In the genomic region with DNA sequence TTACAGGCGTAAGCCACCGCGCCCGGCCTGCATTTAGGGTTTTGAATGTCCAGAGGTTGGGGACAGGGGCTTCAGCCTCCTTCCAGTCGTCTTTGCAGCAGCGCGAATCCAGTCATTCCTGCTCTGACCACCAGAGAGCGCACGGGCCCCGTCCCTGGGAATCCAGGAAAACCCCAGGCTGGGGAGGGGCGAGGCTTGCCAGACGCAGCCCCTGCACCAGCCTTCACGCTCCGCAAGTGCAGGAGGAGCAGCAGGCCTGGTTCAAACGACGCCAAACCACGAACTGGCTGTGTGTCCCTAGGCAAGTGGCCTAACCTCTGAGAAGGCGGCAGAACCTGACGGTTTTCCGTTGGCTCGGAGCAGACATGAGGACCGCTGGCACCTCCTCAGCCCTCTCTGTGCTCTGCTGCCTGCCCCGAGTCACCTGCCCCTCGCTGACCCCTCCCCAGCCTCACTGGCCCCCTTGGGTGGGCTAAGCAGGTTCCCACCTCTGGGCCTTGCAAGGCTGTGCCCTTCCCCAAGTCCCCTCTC, we compare ENCODE assay signal across 1 cellular context.
TF ChIP-seq lines count a peak whose summit lies in the region.

No MANE protein-coding gene starts in this region.

TF ChIP-seq in WTC11, 78 proteins besides CTCF, POLR2A, EP300 and RAD21 (continues in another document):
- TF ChIP-seq ZNF396 (CRISPR knock-in tag; IDR thresholded peaks at IDR 0.05; ENCODE audit: borderline replicate concordance) (no peak), ZNF121 (CRISPR knock-in tag; IDR thresholded peaks at IDR 0.05) (peak; percentile 14; the same call in 1 of the 2 replicates), FOXK1 (CRISPR knock-in tag; IDR thresholded peaks at IDR 0.05) (0 out of 2 replicates have a peak, but pooled peaks have one; percentile 44), NFYB (CRISPR knock-in tag; conservative IDR thresholded peaks at IDR 0.05; ENCODE audit: low read depth) (no peak), ARID4B (CRISPR knock-in tag; IDR thresholded peaks at IDR 0.05; ENCODE audit: borderline replicate concordance) (no peak), ZNF232 (CRISPR knock-in tag; IDR thresholded peaks at IDR 0.05) (0 out of 2 replicates have a peak, but pooled peaks have one; percentile 29), MAX (CRISPR knock-in tag; IDR thresholded peaks at IDR 0.05) (peak; percentile 93), OVOL2 (CRISPR knock-in tag; IDR thresholded peaks at IDR 0.05; ENCODE audit: borderline replicate concordance) (no peak), HMGA2 (CRISPR knock-in tag; IDR thresholded peaks at IDR 0.05) (no peak), ZBTB43 (CRISPR knock-in tag; IDR thresholded peaks at IDR 0.05) (0 out of 2 replicates have a peak, but pooled peaks have one; percentile 19), ATF3 (CRISPR knock-in tag; conservative IDR thresholded peaks at IDR 0.05) (no peak), ATF1 (CRISPR knock-in tag; IDR thresholded peaks at IDR 0.05) (no peak), TEAD1 (CRISPR knock-in tag; IDR thresholded peaks at IDR 0.05) (peak; percentile 66; the same call in 1 of the 2 replicates), ZNF219 (CRISPR knock-in tag; IDR thresholded peaks at IDR 0.05; ENCODE audit: borderline replicate concordance) (no peak), HMGXB4 (CRISPR knock-in tag; IDR thresholded peaks at IDR 0.05) (peak; percentile 89), ZNF317 (CRISPR knock-in tag; IDR thresholded peaks at IDR 0.05; ENCODE audit: borderline replicate concordance, low read depth) (no peak), ESRRA (CRISPR knock-in tag; IDR thresholded peaks at IDR 0.05; ENCODE audit: borderline replicate concordance) (0 out of 2 replicates have a peak, but pooled peaks have one; percentile 50), KAT7 (CRISPR knock-in tag; IDR thresholded peaks at IDR 0.05; ENCODE audit: borderline replicate concordance) (no peak), CBFB (CRISPR knock-in tag; IDR thresholded peaks at IDR 0.05; ENCODE audit: low read depth) (no peak), GABPB1 (CRISPR knock-in tag; IDR thresholded peaks at IDR 0.05) (peak; percentile 53; the same call in 1 of the 2 replicates), ZNF425 (CRISPR knock-in tag; conservative IDR thresholded peaks at IDR 0.05) (no peak), USF2 (CRISPR knock-in tag; IDR thresholded peaks at IDR 0.05) (no peak)
- TF ChIP-seq, protein P1, sequence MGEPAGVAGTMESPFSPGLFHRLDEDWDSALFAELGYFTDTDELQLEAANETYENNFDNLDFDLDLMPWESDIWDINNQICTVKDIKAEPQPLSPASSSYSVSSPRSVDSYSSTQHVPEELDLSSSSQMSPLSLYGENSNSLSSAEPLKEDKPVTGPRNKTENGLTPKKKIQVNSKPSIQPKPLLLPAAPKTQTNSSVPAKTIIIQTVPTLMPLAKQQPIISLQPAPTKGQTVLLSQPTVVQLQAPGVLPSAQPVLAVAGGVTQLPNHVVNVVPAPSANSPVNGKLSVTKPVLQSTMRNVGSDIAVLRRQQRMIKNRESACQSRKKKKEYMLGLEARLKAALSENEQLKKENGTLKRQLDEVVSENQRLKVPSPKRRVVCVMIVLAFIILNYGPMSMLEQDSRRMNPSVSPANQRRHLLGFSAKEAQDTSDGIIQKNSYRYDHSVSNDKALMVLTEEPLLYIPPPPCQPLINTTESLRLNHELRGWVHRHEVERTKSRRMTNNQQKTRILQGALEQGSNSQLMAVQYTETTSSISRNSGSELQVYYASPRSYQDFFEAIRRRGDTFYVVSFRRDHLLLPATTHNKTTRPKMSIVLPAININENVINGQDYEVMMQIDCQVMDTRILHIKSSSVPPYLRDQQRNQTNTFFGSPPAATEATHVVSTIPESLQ (CRISPR knock-in tag; IDR thresholded peaks at IDR 0.05), result no peak
- TF ChIP-seq, protein P2, sequence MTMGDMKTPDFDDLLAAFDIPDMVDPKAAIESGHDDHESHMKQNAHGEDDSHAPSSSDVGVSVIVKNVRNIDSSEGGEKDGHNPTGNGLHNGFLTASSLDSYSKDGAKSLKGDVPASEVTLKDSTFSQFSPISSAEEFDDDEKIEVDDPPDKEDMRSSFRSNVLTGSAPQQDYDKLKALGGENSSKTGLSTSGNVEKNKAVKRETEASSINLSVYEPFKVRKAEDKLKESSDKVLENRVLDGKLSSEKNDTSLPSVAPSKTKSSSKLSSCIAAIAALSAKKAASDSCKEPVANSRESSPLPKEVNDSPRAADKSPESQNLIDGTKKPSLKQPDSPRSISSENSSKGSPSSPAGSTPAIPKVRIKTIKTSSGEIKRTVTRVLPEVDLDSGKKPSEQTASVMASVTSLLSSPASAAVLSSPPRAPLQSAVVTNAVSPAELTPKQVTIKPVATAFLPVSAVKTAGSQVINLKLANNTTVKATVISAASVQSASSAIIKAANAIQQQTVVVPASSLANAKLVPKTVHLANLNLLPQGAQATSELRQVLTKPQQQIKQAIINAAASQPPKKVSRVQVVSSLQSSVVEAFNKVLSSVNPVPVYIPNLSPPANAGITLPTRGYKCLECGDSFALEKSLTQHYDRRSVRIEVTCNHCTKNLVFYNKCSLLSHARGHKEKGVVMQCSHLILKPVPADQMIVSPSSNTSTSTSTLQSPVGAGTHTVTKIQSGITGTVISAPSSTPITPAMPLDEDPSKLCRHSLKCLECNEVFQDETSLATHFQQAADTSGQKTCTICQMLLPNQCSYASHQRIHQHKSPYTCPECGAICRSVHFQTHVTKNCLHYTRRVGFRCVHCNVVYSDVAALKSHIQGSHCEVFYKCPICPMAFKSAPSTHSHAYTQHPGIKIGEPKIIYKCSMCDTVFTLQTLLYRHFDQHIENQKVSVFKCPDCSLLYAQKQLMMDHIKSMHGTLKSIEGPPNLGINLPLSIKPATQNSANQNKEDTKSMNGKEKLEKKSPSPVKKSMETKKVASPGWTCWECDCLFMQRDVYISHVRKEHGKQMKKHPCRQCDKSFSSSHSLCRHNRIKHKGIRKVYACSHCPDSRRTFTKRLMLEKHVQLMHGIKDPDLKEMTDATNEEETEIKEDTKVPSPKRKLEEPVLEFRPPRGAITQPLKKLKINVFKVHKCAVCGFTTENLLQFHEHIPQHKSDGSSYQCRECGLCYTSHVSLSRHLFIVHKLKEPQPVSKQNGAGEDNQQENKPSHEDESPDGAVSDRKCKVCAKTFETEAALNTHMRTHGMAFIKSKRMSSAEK (CRISPR knock-in tag; IDR thresholded peaks at IDR 0.05; ENCODE audit: borderline replicate concordance), result no peak
- TF ChIP-seq, protein P3, sequence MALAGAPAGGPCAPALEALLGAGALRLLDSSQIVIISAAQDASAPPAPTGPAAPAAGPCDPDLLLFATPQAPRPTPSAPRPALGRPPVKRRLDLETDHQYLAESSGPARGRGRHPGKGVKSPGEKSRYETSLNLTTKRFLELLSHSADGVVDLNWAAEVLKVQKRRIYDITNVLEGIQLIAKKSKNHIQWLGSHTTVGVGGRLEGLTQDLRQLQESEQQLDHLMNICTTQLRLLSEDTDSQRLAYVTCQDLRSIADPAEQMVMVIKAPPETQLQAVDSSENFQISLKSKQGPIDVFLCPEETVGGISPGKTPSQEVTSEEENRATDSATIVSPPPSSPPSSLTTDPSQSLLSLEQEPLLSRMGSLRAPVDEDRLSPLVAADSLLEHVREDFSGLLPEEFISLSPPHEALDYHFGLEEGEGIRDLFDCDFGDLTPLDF (CRISPR knock-in tag; IDR thresholded peaks at IDR 0.05), result no peak
- TF ChIP-seq, protein P4, sequence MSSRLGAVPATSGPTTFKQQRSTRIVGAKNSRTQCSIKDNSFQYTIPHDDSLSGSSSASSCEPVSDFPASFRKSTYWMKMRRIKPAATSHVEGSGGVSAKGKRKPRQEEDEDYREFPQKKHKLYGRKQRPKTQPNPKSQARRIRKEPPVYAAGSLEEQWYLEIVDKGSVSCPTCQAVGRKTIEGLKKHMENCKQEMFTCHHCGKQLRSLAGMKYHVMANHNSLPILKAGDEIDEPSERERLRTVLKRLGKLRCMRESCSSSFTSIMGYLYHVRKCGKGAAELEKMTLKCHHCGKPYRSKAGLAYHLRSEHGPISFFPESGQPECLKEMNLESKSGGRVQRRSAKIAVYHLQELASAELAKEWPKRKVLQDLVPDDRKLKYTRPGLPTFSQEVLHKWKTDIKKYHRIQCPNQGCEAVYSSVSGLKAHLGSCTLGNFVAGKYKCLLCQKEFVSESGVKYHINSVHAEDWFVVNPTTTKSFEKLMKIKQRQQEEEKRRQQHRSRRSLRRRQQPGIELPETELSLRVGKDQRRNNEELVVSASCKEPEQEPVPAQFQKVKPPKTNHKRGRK (CRISPR knock-in tag; IDR thresholded peaks at IDR 0.05; ENCODE audit: borderline replicate concordance), result no peak
- TF ChIP-seq, protein P5, sequence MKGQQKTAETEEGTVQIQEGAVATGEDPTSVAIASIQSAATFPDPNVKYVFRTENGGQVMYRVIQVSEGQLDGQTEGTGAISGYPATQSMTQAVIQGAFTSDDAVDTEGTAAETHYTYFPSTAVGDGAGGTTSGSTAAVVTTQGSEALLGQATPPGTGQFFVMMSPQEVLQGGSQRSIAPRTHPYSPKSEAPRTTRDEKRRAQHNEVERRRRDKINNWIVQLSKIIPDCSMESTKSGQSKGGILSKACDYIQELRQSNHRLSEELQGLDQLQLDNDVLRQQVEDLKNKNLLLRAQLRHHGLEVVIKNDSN (CRISPR knock-in tag; IDR thresholded peaks at IDR 0.05), result no peak
